Comparison of ENCODE assay signal across 7 cellular contexts in genomic region chr5:173315495-173316352, GRCh38. TPM values are rescaled to one million over a fixed set of nuclear protein-coding genes. Genes with fewer than 3 reads are reported as not detected.
DNase-seq lines count a peak whose midpoint lies in the region; ATAC-seq and TF ChIP-seq lines count a peak whose summit lies in the region.

No MANE protein-coding gene starts in this region.

- H3K36me3 Mint-ChIP-seq in naive thymus-derived CD8-positive, alpha-beta T cell = no peaks in the 10 kb centered on the region
- H3K36me3 Mint-ChIP-seq in activated T-cell treated with anti-CD3 and anti-CD28 coated beads, Interleukin-2, amount 50 U/mL, for 72 hours (ENCODE audit: insufficient read depth in 2 of 2) = peaks cover 5 to 24% of the 10 kb centered on the region in 2 donors

- TF ChIP-seq RAD21 in SK-N-SH (IDR thresholded peaks at IDR 0.05; ENCODE audit: low read length) = no peak

- POLR2A ChIA-PET in SK-N-SH (lab: Yijun Ruan, JAX) = interaction anchor here (1.0 to 4.1 kb wide), 6 partner anchors 8 to 21 kb away, joined by 3 to 40 read pairs (median 5); partner anchors contain the start of gene STC2
- POLR2A ChIA-PET in naive thymus-derived CD8-positive, alpha-beta T cell (lab: Charles Lee) = no interaction called here

- peak; percentile 12 for DNase-seq in HT-29 (ENCODE audit: low spot score)
- peak; percentile 83 for DNase-seq in SK-N-SH
- no peak for DNase-seq in right atrium auricular region (ENCODE audit: low spot score)
- DNase-seq in stomach = no peak
- no peak for DNase-seq in cerebellar nuclear complex (lab: John Stamatoyannopoulos, UW)
- no peak for DNase-seq in naive thymus-derived CD8-positive, alpha-beta T cell
- no peak for DNase-seq in activated T-cell treated with anti-CD3 and anti-CD28 coated beads, Interleukin-2, amount 50 U/mL, for 72 hours

- TF ChIP-seq CTCF in SK-N-SH (IDR thresholded peaks at IDR 0.05) (no peak), right atrium auricular region (IDR thresholded peaks at IDR 0.05) (no peak), stomach (IDR thresholded peaks at IDR 0.05) (no peak)

- no peaks in the 10 kb centered on the region for H3K79me2 ChIP-seq in SK-N-SH (ENCODE audit: insufficient read depth)

- peaks cover 0 to 2% (median 0%) of the 10 kb centered on the region in 4 donors for H3K4me1 Mint-ChIP-seq in naive thymus-derived CD8-positive, alpha-beta T cell
- no peaks in the 10 kb centered on the region for H3K4me1 Mint-ChIP-seq in activated T-cell treated with anti-CD3 and anti-CD28 coated beads, Interleukin-2, amount 50 U/mL, for 72 hours (ENCODE audit: low read depth)

- no peak for TF ChIP-seq POLR2A in stomach (IDR thresholded peaks at IDR 0.05)

- no peaks in the 10 kb centered on the region for H3K9me3 ChIP-seq in SK-N-SH
- H3K9me3 ChIP-seq in right atrium auricular region = no peaks in the 10 kb centered on the region
- no peaks in the 10 kb centered on the region for H3K9me3 ChIP-seq in stomach

- H3K36me3 ChIP-seq in SK-N-SH (replicated peaks in 1 of 2; ENCODE audit: control insufficient read depth in 1 of 2, insufficient read depth in 2 of 2, low read length in 1 of 2) (no peaks in the 10 kb centered on the region), right atrium auricular region (no peaks in the 10 kb centered on the region), stomach (no peaks in the 10 kb centered on the region)

- H2AFZ ChIP-seq in SK-N-SH (ENCODE audit: low read depth) = no peak overlapping the region

- H3K27me3 Mint-ChIP-seq in naive thymus-derived CD8-positive, alpha-beta T cell = peaks cover 27 to 94% (median 54%) of the 10 kb centered on the region in 5 donors
- peaks cover 16% of the 10 kb centered on the region for H3K27me3 Mint-ChIP-seq in activated T-cell treated with anti-CD3 and anti-CD28 coated beads, Interleukin-2, amount 50 U/mL, for 72 hours (ENCODE audit: low read depth)

- intact Hi-C loops in stomach (cut with DNase I; ENCODE audit: low total_unique reads) = no loop called here

- no peak overlapping the region for H3K27ac Mint-ChIP-seq in naive thymus-derived CD8-positive, alpha-beta T cell
- H3K27ac Mint-ChIP-seq in activated T-cell treated with anti-CD3 and anti-CD28 coated beads, Interleukin-2, amount 50 U/mL, for 72 hours = no peak overlapping the region

- H3F3A ChIP-seq in SK-N-SH (replicated peaks; ENCODE audit: insufficient read depth) = peaks cover 18% of the 10 kb centered on the region

- H3K4me1 ChIP-seq in SK-N-SH (ENCODE audit: control insufficient read depth in 1 of 2, insufficient read depth in 2 of 2, low read depth in 1 of 2, low read length in 1 of 2) = peaks cover 13 to 29% of the 10 kb centered on the region in 2 experiments; a peak in 3 of 4 replicates
- peaks cover 0 to 51% of the 10 kb centered on the region in 2 donors for H3K4me1 ChIP-seq in right atrium auricular region
- peaks cover 3 to 50% (median 35%) of the 10 kb centered on the region in 4 donors for H3K4me1 ChIP-seq in stomach

- no peaks in the 10 kb centered on the region for H3K9me2 ChIP-seq in SK-N-SH

- H4K20me1 ChIP-seq in SK-N-SH (ENCODE audit: insufficient read depth) = no peaks in the 10 kb centered on the region

- H3K9me3 Mint-ChIP-seq in naive thymus-derived CD8-positive, alpha-beta T cell = peaks cover 0 to 3% (median 0%) of the 10 kb centered on the region in 9 donors
- H3K9me3 Mint-ChIP-seq in activated T-cell treated with anti-CD3 and anti-CD28 coated beads, Interleukin-2, amount 50 U/mL, for 72 hours = no peaks in the 10 kb centered on the region

- no peaks in the 10 kb centered on the region for H3K27me3 ChIP-seq in SK-N-SH (ENCODE audit: insufficient read depth)
- no peaks in the 10 kb centered on the region for H3K27me3 ChIP-seq in right atrium auricular region
- peaks cover 0 to 32% (median 5%) of the 10 kb centered on the region in 3 donors for H3K27me3 ChIP-seq in stomach

- CTCF ChIA-PET in SK-N-SH (lab: Yijun Ruan, JAX) = interaction anchor here (0.6 to 10.2 kb wide), 10 partner anchors 10 to 177 kb away, joined by 3 to 105 read pairs (median 4); partner anchors contain the start of gene STC2

- WGBS in SK-N-SH (ENCODE audit: low lambda C conversion rate) = 37% methylated on average over 21 of the region's 21 CpGs
- 23 to 33% (median 26%) methylated on average over 21 of the region's 21 CpGs for WGBS in stomach, 5 donors

- no peak overlapping the region; a peak in 1 of 4 replicates for H3K4me3 ChIP-seq in SK-N-SH (ENCODE audit: low read depth in 2 of 2, low read length in 1 of 2)
- no peak overlapping the region for H3K4me3 ChIP-seq in right atrium auricular region
- no peak overlapping the region for H3K4me3 ChIP-seq in stomach

- H3K4me3 Mint-ChIP-seq in naive thymus-derived CD8-positive, alpha-beta T cell = no peak overlapping the region
- H3K4me3 Mint-ChIP-seq in activated T-cell treated with anti-CD3 and anti-CD28 coated beads, Interleukin-2, amount 50 U/mL, for 72 hours = no peak overlapping the region

- TF ChIP-seq EP300 in SK-N-SH (IDR thresholded peaks at IDR 0.05; ENCODE audit: borderline replicate concordance in 1 of 2, low read depth in 1 of 2, low read length in 1 of 2) (peak in 1 of 2 experiments; percentile 3; a peak in 1 of 4 replicates), stomach (IDR thresholded peaks at IDR 0.05) (no peak)

- ATAC-seq in naive thymus-derived CD8-positive, alpha-beta T cell = no peak
- ATAC-seq in activated T-cell treated with anti-CD3 and anti-CD28 coated beads, Interleukin-2, amount 50 U/mL, for 72 hours (replicated peaks in 1 of 2) = no peak

- H3K4me2 ChIP-seq in SK-N-SH = peak overlapping the region; percentile 24; the same call in 1 of the 2 replicates

- H3K27ac ChIP-seq in SK-N-SH (ENCODE audit: low read depth in 2 of 2, low read length in 1 of 2) = peak overlapping the region; percentile 10 to 80; a peak in 2 of 4 replicates
- peak overlapping the region; percentile 31 to 70 for H3K27ac ChIP-seq in right atrium auricular region
- peak overlapping the region in 4 of 5 donors; percentile 11 to 60 (median 40) for H3K27ac ChIP-seq in stomach

- H3K9ac ChIP-seq in SK-N-SH = no peak overlapping the region

TF ChIP-seq in SK-N-SH, 30 proteins besides CTCF, POLR2A, EP300 and RAD21:
- TF ChIP-seq EZH2phosphoT487 (IDR thresholded peaks at IDR 0.05; ENCODE audit: borderline replicate concordance, low read depth) (no peak), RXRA (IDR thresholded peaks at IDR 0.05; ENCODE audit: borderline replicate concordance, low read depth) (no peak), FOSL2 (IDR thresholded peaks at IDR 0.05; ENCODE audit: borderline replicate concordance, low read depth) (no peak), GATA2 (CRISPR knock-in tag; IDR thresholded peaks at IDR 0.05) (peak; percentile 53; the same call in 1 of the 2 replicates), MXI1 (IDR thresholded peaks at IDR 0.05; ENCODE audit: low read depth, low read length) (peak; percentile 71; the same call in 1 of the 2 replicates), RCOR1 (IDR thresholded peaks at IDR 0.05; ENCODE audit: low read length) (peak; percentile 26; the same call in 1 of the 2 replicates), YY1 (IDR thresholded peaks at IDR 0.05; ENCODE audit: low read depth) (no peak), TCF12 (IDR thresholded peaks at IDR 0.05) (no peak)
- TF ChIP-seq, protein P1, sequence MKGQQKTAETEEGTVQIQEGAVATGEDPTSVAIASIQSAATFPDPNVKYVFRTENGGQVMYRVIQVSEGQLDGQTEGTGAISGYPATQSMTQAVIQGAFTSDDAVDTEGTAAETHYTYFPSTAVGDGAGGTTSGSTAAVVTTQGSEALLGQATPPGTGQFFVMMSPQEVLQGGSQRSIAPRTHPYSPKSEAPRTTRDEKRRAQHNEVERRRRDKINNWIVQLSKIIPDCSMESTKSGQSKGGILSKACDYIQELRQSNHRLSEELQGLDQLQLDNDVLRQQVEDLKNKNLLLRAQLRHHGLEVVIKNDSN (IDR thresholded peaks at IDR 0.05; ENCODE audit: borderline replicate concordance, low read depth) = no peak

RNA-seq across cellular contexts. Expression of gene STC2, which starts 12.5 kb away (rescaled TPM):
- not detected in 2 replicates for total RNA-seq in HT-29 (2014; rRNA removed; shearing (Covaris generic))
- polyA plus RNA-seq in SK-N-SH (2012; rRNA removed) (5.9 and 9.1 TPM in 2 replicates), stomach (1 to 10 TPM in 1 of 3 donors, under 1 TPM in 2; 0.15 to 1.6 (median 0.62) TPM)
- polyA plus RNA-seq in SK-N-SH (2012; cell fraction: cytosol; rRNA removed) = 4.7 and 5.4 TPM in 2 replicates
- 6.4 and 6.8 TPM in 2 replicates for polyA plus RNA-seq in SK-N-SH (2012; cell fraction: nucleus; rRNA removed)
- total RNA-seq in right atrium auricular region (10 to 100 TPM; 16.0 to 16.1 TPM), stomach (1 to 10 TPM in 2 of 5 donors, under 1 TPM in 2, not detected in 1; 0.29 to 2.6 (median 1.6) TPM)
- total RNA-seq in naive thymus-derived CD8-positive, alpha-beta T cell = not detected
- not detected for polyA plus RNA-seq in naive thymus-derived CD8-positive, alpha-beta T cell
- 10 to 100 TPM; 44.5 to 59.3 TPM for total RNA-seq in activated T-cell treated with anti-CD3 and anti-CD28 coated beads, Interleukin-2, amount 50 U/mL, for 72 hours

Comparison
In these comparisons a context has a peak if more than half of its experiments do, and no peak if none do; other contexts are left out.
1. DNase-seq: peak in HT-29 (single experiment) and SK-N-SH (single experiment); none in right atrium auricular region (single experiment), stomach (single experiment), cerebellar nuclear complex (0 of 2), naive thymus-derived CD8-positive, alpha-beta T cell (0 of 10) and activated T-cell treated with anti-CD3 and anti-CD28 coated beads, Interleukin-2, amount 50 U/mL, for 72 hours (0 of 2).
2. RNA of gene STC2, which starts 12.5 kb away (total RNA-seq): 44.5 to 59.3 TPM in activated T-cell treated with anti-CD3 and anti-CD28 coated beads, Interleukin-2, amount 50 U/mL, for 72 hours and 16.0 to 16.1 TPM in right atrium auricular region; 0.29 to 2.6 TPM in stomach, not detected in HT-29 and not detected in naive thymus-derived CD8-positive, alpha-beta T cell; every median in the first group is over 4 times any median in the second.
3. Peak in every context shown above with its lines, with median percentiles within 50 percentile points of each other: H3K27ac ChIP-seq.